8 cellular contexts compared by ENCODE assay signal in genomic region chr11:368414-369335, GRCh38. TPM values are rescaled to one million over a fixed set of nuclear protein-coding genes. Genes with fewer than 3 reads are reported as not detected.
DNase-seq lines count a peak whose midpoint lies in the region; ATAC-seq, FAIRE-seq and TF ChIP-seq lines count a peak whose summit lies in the region.

No MANE protein-coding gene starts in this region.

- peak overlapping the region; percentile 37 for H4K5ac ChIP-seq in H1 (ENCODE audit: insufficient read length, low read depth, low read length)

- H3K4me1 ChIP-seq in H1 (replicated peaks in 1 of 4; ENCODE audit: control insufficient read depth in 3 of 4, insufficient read depth in 4 of 4, low read length in 3 of 4), result peaks cover 0 to 12% (median 7%) of the 10 kb centered on the region in 4 experiments; a peak in 6 of 7 replicates

- H3K23me2 ChIP-seq in H1 (ENCODE audit: low read depth, low read length), result peaks cover 3% of the 10 kb centered on the region; the same call in 1 of the 2 replicates

- peak overlapping the region; percentile 87 for H3K18ac ChIP-seq in H1 (ENCODE audit: extremely low read depth, low read length)

- H3K23ac ChIP-seq in H1 (ENCODE audit: insufficient read length), result no peak overlapping the region

- H2BK5ac ChIP-seq in H1 (ENCODE audit: low read depth, low read length), result 0 out of 2 replicates have a peak overlapping the region, but pooled peaks have one; percentile 52

- peak in 1 of 2 experiments; percentile 35; a peak in 1 of 3 replicates for TF ChIP-seq POLR2A in H1 (IDR thresholded peaks at IDR 0.05; ENCODE audit: control extremely low read depth in 1 of 2, low read depth in 2 of 2, low read length in 2 of 2)

- peaks cover 7% of the 10 kb centered on the region for H3K79me1 ChIP-seq in H1 (ENCODE audit: low read depth, low read length)

- POLR2A ChIA-PET in CD4-positive, alpha-beta T cell (lab: Charles Lee), result interaction anchor here (0.8 to 1.6 kb wide), 5 partner anchors 47 to 207 kb away, joined by 3 to 5 read pairs (median 3); partner anchors contain the start of genes BET1L, PHRF1 and RIC8A
- POLR2A ChIA-PET in H1 (lab: Charles Lee; ENCODE audit: partially characterized antibody), result interaction anchor here (0.7 to 3.4 kb wide), 30 partner anchors 9 to 466 kb away, joined by 3 to 16 read pairs (median 4); partner anchors contain the start of genes PGGHG and PTDSS2

- no peak overlapping the region for H2BK20ac ChIP-seq in H1 (ENCODE audit: low read length)

- peaks cover 0 to 15% of the 10 kb centered on the region in 2 experiments; a peak in 1 of 4 replicates for H3K79me2 ChIP-seq in H1 (ENCODE audit: control insufficient read depth in 1 of 2, insufficient read depth in 2 of 2, low read length in 2 of 2)

- no peak for TF ChIP-seq CTCF in CD4-positive, alpha-beta T cell (IDR thresholded peaks at IDR 0.05)
- TF ChIP-seq CTCF in H1 (IDR thresholded peaks at IDR 0.05; ENCODE audit: control extremely low read depth in 1 of 3, insufficient read depth in 1 of 3, low read depth in 1 of 3, low read length in 3 of 3), result no peak
- no peak for TF ChIP-seq CTCF in neural crest cell (conservative IDR thresholded peaks at IDR 0.05)

- peaks cover 0 to 2% of the 10 kb centered on the region in 2 experiments for H4K20me1 ChIP-seq in H1 (replicated peaks in 1 of 2; ENCODE audit: control insufficient read depth in 1 of 2, insufficient read depth in 2 of 2, low read length in 2 of 2)

- H2AFZ ChIP-seq in H1 (ENCODE audit: low read length), result no peak overlapping the region

- H3K14ac ChIP-seq in H1 (ENCODE audit: insufficient read length), result no peak overlapping the region

- peaks cover 26% of the 10 kb centered on the region for H3K4me1 Mint-ChIP-seq in CD4-positive, alpha-beta T cell (ENCODE audit: low read depth)
- H3K4me1 Mint-ChIP-seq in IgD-negative memory B cell (peaks cover 0 to 9% (median 2%) of the 10 kb centered on the region in 3 donors), neural crest cell (peaks cover 41% of the 10 kb centered on the region)

- H3K4ac ChIP-seq in H1 (replicated peaks; ENCODE audit: insufficient read length, low read depth, low read length), result no peak overlapping the region

- intact Hi-C loops in CD4-positive, alpha-beta T cell (cut with DNase I, micrococcal nuclease), result loop anchor here in 1 of 2 experiments (10.0 kb wide), 1 partner anchor 46 kb away; the partner anchor contains the start of gene SIGIRR

- H3K4me3 ChIP-seq in H1 (ENCODE audit: extremely low read depth in 1 of 4, insufficient read depth in 2 of 4, low read depth in 3 of 4, low read length in 4 of 4), result peak overlapping the region; percentile 11 to 70 (median 36); a peak in 6 of 8 replicates

- H3K27me3 Mint-ChIP-seq in CD4-positive, alpha-beta T cell, result peaks cover 45% of the 10 kb centered on the region
- H3K27me3 Mint-ChIP-seq in IgD-negative memory B cell (peaks cover 43% of the 10 kb centered on the region), neural crest cell (ENCODE audit: low read depth) (peaks cover 11% of the 10 kb centered on the region)

- FAIRE-seq in H1 (lab: Jason Lieb, UNC), result no peak

- H3K9me3 ChIP-seq in CD4-positive, alpha-beta T cell (ENCODE audit: control insufficient read depth, low read length), result no peaks in the 10 kb centered on the region
- H3K9me3 ChIP-seq in H1 (ENCODE audit: insufficient read depth in 2 of 2, low read depth in 1 of 2, low read length in 1 of 2), result no peaks in the 10 kb centered on the region; a peak in 1 of 4 replicates

- H3K56ac ChIP-seq in H1 (replicated peaks; ENCODE audit: insufficient read length, low read depth, low read length), result no peak overlapping the region

- no peaks in the 10 kb centered on the region for H3K9me3 Mint-ChIP-seq in CD4-positive, alpha-beta T cell
- H3K9me3 Mint-ChIP-seq in IgD-negative memory B cell, result no peaks in the 10 kb centered on the region
- H3K9me3 Mint-ChIP-seq in neural crest cell, result no peaks in the 10 kb centered on the region

- H3K9ac ChIP-seq in H1 (replicated peaks in 1 of 4; ENCODE audit: extremely low read depth in 1 of 4, low read depth in 3 of 4, low read length in 3 of 4), result no peak overlapping the region; a peak in 1 of 7 replicates

- no peaks in the 10 kb centered on the region for H3K36me3 Mint-ChIP-seq in CD4-positive, alpha-beta T cell (ENCODE audit: low read depth)
- H3K36me3 Mint-ChIP-seq in IgD-negative memory B cell, result no peaks in the 10 kb centered on the region
- H3K36me3 Mint-ChIP-seq in neural crest cell (ENCODE audit: low read depth), result peaks cover 2% of the 10 kb centered on the region

- H3K4me3 Mint-ChIP-seq in CD4-positive, alpha-beta T cell, result peak overlapping the region; percentile 89
- H3K4me3 Mint-ChIP-seq in IgD-negative memory B cell (peak overlapping the region in 3 of 4 donors; percentile 21 to 83 (median 83)), neural crest cell (peak overlapping the region; percentile 91)

- H3K27ac Mint-ChIP-seq in CD4-positive, alpha-beta T cell, result no peak overlapping the region
- peak overlapping the region in 2 of 3 donors; percentile 51 to 73 for H3K27ac Mint-ChIP-seq in IgD-negative memory B cell
- H3K27ac Mint-ChIP-seq in neural crest cell (ENCODE audit: unreplicated experiment), result peak overlapping the region; percentile 92

- 0 out of 2 replicates have a peak overlapping the region, but pooled peaks have one; percentile 57 for H2AK5ac ChIP-seq in H1 (ENCODE audit: low read depth, low read length)

- no peak for TF ChIP-seq RAD21 in H1 (IDR thresholded peaks at IDR 0.05 in 1 of 2, conservative IDR thresholded peaks at IDR 0.05 in 1 of 2; ENCODE audit: low read depth in 2 of 2, low read length in 2 of 2)

- H4K8ac ChIP-seq in H1 (ENCODE audit: extremely low read depth, insufficient read depth, low read length), result 0 out of 2 replicates have a peak overlapping the region, but pooled peaks have one; percentile 1

- no peak for DNase-seq in CD4-positive, alpha-beta T cell
- no peak for DNase-seq in H1 (ENCODE audit: low read depth in 1 of 2, low spot score in 2 of 2)
- DNase-seq in neural crest cell (ENCODE audit: low read depth, low spot score), result no peak
- DNase-seq in NCI-H1436 treated with DMSO at 0.1 percent for 48 hours (lab: John Stamatoyannopoulos, UW), result no peak
- DNase-seq in HT-29 (ENCODE audit: low spot score), result no peak
- no peak for DNase-seq in DMS153 treated with DMSO at 0.1 percent for 48 hours (lab: John Stamatoyannopoulos, UW; ENCODE audit: unreplicated experiment)

- peaks cover 25% of the 10 kb centered on the region for H3K27me3 ChIP-seq in CD4-positive, alpha-beta T cell (ENCODE audit: control insufficient read depth, insufficient read depth, low read length)
- H3K27me3 ChIP-seq in H1 (replicated peaks in 1 of 4; ENCODE audit: control insufficient read depth in 3 of 4, extremely low read depth in 1 of 4, insufficient read depth in 3 of 4, low read length in 3 of 4), result peaks cover 0 to 5% (median 2%) of the 10 kb centered on the region in 4 experiments; a peak in 1 of 7 replicates

- peak overlapping the region; percentile 41 to 62 for H3K4me2 ChIP-seq in H1 (ENCODE audit: insufficient read depth in 1 of 2, low read depth in 2 of 2, low read length in 2 of 2)

- no peak overlapping the region for H3K27ac ChIP-seq in CD4-positive, alpha-beta T cell (ENCODE audit: low read depth, low read length)
- no peak overlapping the region for H3K27ac ChIP-seq in H1 (ENCODE audit: low read depth, low read length)

- H2BK120ac ChIP-seq in H1 (replicated peaks; ENCODE audit: low read depth, low read length), result peak overlapping the region; percentile 6

- peak overlapping the region; percentile 96; the same call in 1 of the 2 replicates for H2BK12ac ChIP-seq in H1 (ENCODE audit: low read depth, low read length)

- peaks cover 6 to 16% (median 11%) of the 10 kb centered on the region in 4 experiments; a peak in 7 of 8 replicates for H3K36me3 ChIP-seq in H1 (ENCODE audit: control insufficient read depth in 2 of 4, insufficient read depth in 4 of 4, low read length in 3 of 4)

- no peak for TF ChIP-seq EP300 in H1 (IDR thresholded peaks at IDR 0.05; ENCODE audit: borderline replicate concordance in 1 of 2, low read depth in 2 of 2, low read length in 2 of 2)

- CTCF ChIA-PET in CD4-positive, alpha-beta T cell (lab: Charles Lee), result interaction anchor here (1.3 kb wide), 1 partner anchor 80 kb away, joined by 3 read pairs; no protein-coding TSS in a partner anchor
- CTCF ChIA-PET in H1 (lab: Charles Lee; ENCODE audit: partially characterized antibody), result interaction anchor here (0.5 to 13.4 kb wide), 12 partner anchors 21 to 390 kb away, joined by 3 to 212 read pairs (median 4); partner anchors contain the start of genes BET1L and RIC8A

- peak overlapping the region; percentile 87 for H4K91ac ChIP-seq in H1 (replicated peaks; ENCODE audit: insufficient read length, low read length)

- ATAC-seq in CD4-positive, alpha-beta T cell (ENCODE audit: poor library complexity), result no peak
- no peak for ATAC-seq in HG03045 (IDR thresholded peaks at IDR 0.05; ENCODE audit: unreplicated experiment)

- H2BK15ac ChIP-seq in H1 (ENCODE audit: low read length), result peak overlapping the region; percentile 95; the same call in 1 of the 2 replicates

- 45% methylated on average over 15 of the region's 61 CpGs; no CpG with 5 or more reads in 1 of the 2 experiments for WGBS in H1 (ENCODE audit: extremely low coverage in 1 of 2, insufficient coverage in 1 of 2, insufficient read length in 1 of 2, insufficient replicate concordance in 2 of 2, low coverage in 1 of 2, low lambda C conversion rate in 2 of 2, missing lambda C conversion rate in 1 of 2), 2 experiments

RNA-seq across cellular contexts. Expression of gene B4GALNT4, which starts 0.6 kb away (rescaled TPM):
- 1 to 10 TPM; 4.2 to 6.0 TPM for total RNA-seq in CD4-positive, alpha-beta T cell
- polyA plus RNA-seq in IgD-negative memory B cell (not detected), H1 (2011; rRNA removed) (40.9 and 69.4 TPM in 2 replicates)
- total RNA-seq in H1 (2021; fragmentation: NEBNext Ultra II Directional; extraction: Animal tissue kit (Norgen Biotek cat#: 25700)), result 76.3 and 89.0 TPM in 2 replicates
- 62.2 TPM for polyA plus RNA-seq in H1 (2011; cell fraction: cytosol; rRNA removed)
- polyA plus RNA-seq in H1 (2011; cell fraction: nucleus; rRNA removed), result 329 TPM
- polyA plus RNA-seq in H1 (2012, experiment 1 of 2), result 55.4 to 118 TPM (median 90.1 TPM) in 4 replicates
- 69.9 TPM for polyA plus RNA-seq in H1 (2012, experiment 2 of 2)
- 55.2 TPM for polyA plus RNA-seq in H1 (2013, experiment 1 of 2)
- 48.0 TPM for polyA plus RNA-seq in H1 (2013, experiment 2 of 2)
- 6.4 and 7.0 TPM in 2 replicates for polyA minus RNA-seq in H1 (2011; rRNA and poly(A)+ RNA removed)
- 19.7 TPM for polyA minus RNA-seq in H1 (2011; cell fraction: cytosol; rRNA and poly(A)+ RNA removed)
- 37.0 TPM for polyA minus RNA-seq in H1 (2011; cell fraction: nucleus; rRNA and poly(A)+ RNA removed)
- 179 and 201 TPM in 2 replicates for total RNA-seq in neural crest cell
- not detected in 2 replicates for total RNA-seq in HT-29 (2014; rRNA removed; shearing (Covaris generic))

RNA-seq across cellular contexts. Expression of gene PKP3, which starts 25.3 kb away (rescaled TPM):
- under 1 TPM in 1 of 2 experiments, not detected in 1; 0.60 TPM for total RNA-seq in CD4-positive, alpha-beta T cell
- polyA plus RNA-seq in IgD-negative memory B cell (not detected), H1 (2011; rRNA removed) (16.7 and 28.0 TPM in 2 replicates)
- 28.5 and 28.7 TPM in 2 replicates for total RNA-seq in H1 (2021; fragmentation: NEBNext Ultra II Directional; extraction: Animal tissue kit (Norgen Biotek cat#: 25700))
- polyA plus RNA-seq in H1 (2011; cell fraction: cytosol; rRNA removed), result 25.0 TPM
- 35.4 TPM for polyA plus RNA-seq in H1 (2011; cell fraction: nucleus; rRNA removed)
- polyA plus RNA-seq in H1 (2012, experiment 1 of 2), result 10.9 to 22.0 TPM (median 18.8 TPM) in 4 replicates
- polyA plus RNA-seq in H1 (2012, experiment 2 of 2), result 14.5 TPM
- 11.0 TPM for polyA plus RNA-seq in H1 (2013, experiment 1 of 2)
- 12.3 TPM for polyA plus RNA-seq in H1 (2013, experiment 2 of 2)
- polyA minus RNA-seq in H1 (2011; rRNA and poly(A)+ RNA removed), result 11.3 and 13.9 TPM in 2 replicates
- 33.5 TPM for polyA minus RNA-seq in H1 (2011; cell fraction: cytosol; rRNA and poly(A)+ RNA removed)
- polyA minus RNA-seq in H1 (2011; cell fraction: nucleus; rRNA and poly(A)+ RNA removed), result 11.1 TPM
- 0.42 and 1.7 TPM in 2 replicates for total RNA-seq in neural crest cell
- total RNA-seq in HT-29 (2014; rRNA removed; shearing (Covaris generic)), result 284 and 306 TPM in 2 replicates

RNA-seq across cellular contexts. Expression of gene SIGIRR, which starts 46.1 kb away (rescaled TPM):
- total RNA-seq in CD4-positive, alpha-beta T cell, result 100 to 1,000 TPM; 358 to 392 TPM
- polyA plus RNA-seq in IgD-negative memory B cell (130 TPM), H1 (2011; rRNA removed) (55.2 and 94.2 TPM in 2 replicates)
- 66.3 and 68.9 TPM in 2 replicates for total RNA-seq in H1 (2021; fragmentation: NEBNext Ultra II Directional; extraction: Animal tissue kit (Norgen Biotek cat#: 25700))
- polyA plus RNA-seq in H1 (2011; cell fraction: cytosol; rRNA removed), result 57.0 TPM
- 133 TPM for polyA plus RNA-seq in H1 (2011; cell fraction: nucleus; rRNA removed)
- 35.4 to 56.4 TPM (median 48.3 TPM) in 4 replicates for polyA plus RNA-seq in H1 (2012, experiment 1 of 2)
- polyA plus RNA-seq in H1 (2012, experiment 2 of 2), result 55.4 TPM
- polyA plus RNA-seq in H1 (2013, experiment 1 of 2), result 51.9 TPM
- polyA plus RNA-seq in H1 (2013, experiment 2 of 2), result 52.5 TPM
- polyA minus RNA-seq in H1 (2011; rRNA and poly(A)+ RNA removed), result 13.0 and 16.6 TPM in 2 replicates
- polyA minus RNA-seq in H1 (2011; cell fraction: cytosol; rRNA and poly(A)+ RNA removed), result 26.2 TPM
- polyA minus RNA-seq in H1 (2011; cell fraction: nucleus; rRNA and poly(A)+ RNA removed), result 24.8 TPM
- total RNA-seq in neural crest cell, result 14.5 and 15.9 TPM in 2 replicates
- total RNA-seq in HT-29 (2014; rRNA removed; shearing (Covaris generic)), result 295 and 312 TPM in 2 replicates

RNA-seq across cellular contexts. Expression of gene IFITM3, which starts 48.0 kb away (rescaled TPM):
- 10 to 100 TPM; 15.9 to 20.1 TPM for total RNA-seq in CD4-positive, alpha-beta T cell
- polyA plus RNA-seq in IgD-negative memory B cell (1.4 TPM), H1 (2011; rRNA removed) (666 and 779 TPM in 2 replicates)
- total RNA-seq in H1 (2021; fragmentation: NEBNext Ultra II Directional; extraction: Animal tissue kit (Norgen Biotek cat#: 25700)), result 230 and 238 TPM in 2 replicates
- polyA plus RNA-seq in H1 (2011; cell fraction: cytosol; rRNA removed), result 365 TPM
- polyA plus RNA-seq in H1 (2011; cell fraction: nucleus; rRNA removed), result 320 TPM
- polyA plus RNA-seq in H1 (2012, experiment 1 of 2), result 512 to 625 TPM (median 570 TPM) in 4 replicates
- polyA plus RNA-seq in H1 (2012, experiment 2 of 2), result 529 TPM
- 497 TPM for polyA plus RNA-seq in H1 (2013, experiment 1 of 2)
- 568 TPM for polyA plus RNA-seq in H1 (2013, experiment 2 of 2)
- 133 and 217 TPM in 2 replicates for polyA minus RNA-seq in H1 (2011; rRNA and poly(A)+ RNA removed)
- polyA minus RNA-seq in H1 (2011; cell fraction: cytosol; rRNA and poly(A)+ RNA removed), result 219 TPM
- 99.5 TPM for polyA minus RNA-seq in H1 (2011; cell fraction: nucleus; rRNA and poly(A)+ RNA removed)
- 156 and 165 TPM in 2 replicates for total RNA-seq in neural crest cell
- total RNA-seq in HT-29 (2014; rRNA removed; shearing (Covaris generic)), result 10.6 and 30.1 TPM in 2 replicates

RNA-seq across cellular contexts. Expression of gene IFITM1, which starts 54.8 kb away (rescaled TPM):
- total RNA-seq in CD4-positive, alpha-beta T cell, result 100 to 1,000 TPM; 286 to 306 TPM
- 233 TPM for polyA plus RNA-seq in IgD-negative memory B cell
- 394 and 417 TPM in 2 replicates for total RNA-seq in H1 (2021; fragmentation: NEBNext Ultra II Directional; extraction: Animal tissue kit (Norgen Biotek cat#: 25700))
- polyA plus RNA-seq in H1 (2011; rRNA removed), result 1,464 and 1,887 TPM in 2 replicates
- 1,079 TPM for polyA plus RNA-seq in H1 (2011; cell fraction: cytosol; rRNA removed)
- 974 TPM for polyA plus RNA-seq in H1 (2011; cell fraction: nucleus; rRNA removed)
- 247 to 559 TPM (median 446 TPM) in 4 replicates for polyA plus RNA-seq in H1 (2012, experiment 1 of 2)
- polyA plus RNA-seq in H1 (2012, experiment 2 of 2), result 534 TPM
- polyA plus RNA-seq in H1 (2013, experiment 1 of 2), result 788 TPM
- polyA plus RNA-seq in H1 (2013, experiment 2 of 2), result 902 TPM
- 336 and 605 TPM in 2 replicates for polyA minus RNA-seq in H1 (2011; rRNA and poly(A)+ RNA removed)
- 285 TPM for polyA minus RNA-seq in H1 (2011; cell fraction: cytosol; rRNA and poly(A)+ RNA removed)
- polyA minus RNA-seq in H1 (2011; cell fraction: nucleus; rRNA and poly(A)+ RNA removed), result 204 TPM
- total RNA-seq in neural crest cell, result 2.0 and 2.3 TPM in 2 replicates
- 6.8 and 7.6 TPM in 2 replicates for total RNA-seq in HT-29 (2014; rRNA removed; shearing (Covaris generic))

Comparison
In these comparisons a context has a peak if more than half of its experiments do, and no peak if none do; other contexts are left out.
1. RNA of gene B4GALNT4, which starts 0.6 kb away (total RNA-seq): 179 to 201 TPM in neural crest cell and 76.3 to 89.0 TPM in H1; 4.2 to 6.0 TPM in CD4-positive, alpha-beta T cell and not detected in HT-29; every median in the first group is over 10 times any median in the second.
2. RNA of gene PKP3, which starts 25.3 kb away (total RNA-seq): 284 to 306 TPM in HT-29 and 28.5 to 28.7 TPM in H1; 0.60 TPM in CD4-positive, alpha-beta T cell and 0.42 to 1.7 TPM in neural crest cell; every median in the first group is over 10 times any median in the second.
3. Peak in every context shown above with its lines, with median percentiles within 50 percentile points of each other: H3K4me3 Mint-ChIP-seq.